Comparison of ENCODE assay signal across 1 cellular context in genomic region chr2:38581193-38582147, GRCh38.
TF ChIP-seq lines count a peak whose summit lies in the region.

No MANE protein-coding gene starts in this region.

TF ChIP-seq in HepG2, 621 proteins besides CTCF, POLR2A, EP300 and RAD21 (continued from another document):
- TF ChIP-seq ZIK1 (CRISPR knock-in tag; IDR thresholded peaks at IDR 0.05; ENCODE audit: borderline replicate concordance, low read depth) (no peak), KDM4B (CRISPR knock-in tag; IDR thresholded peaks at IDR 0.05) (no peak), REL (CRISPR knock-in tag; conservative IDR thresholded peaks at IDR 0.05) (no peak), REXO4 (CRISPR knock-in tag; IDR thresholded peaks at IDR 0.05; ENCODE audit: borderline replicate concordance) (no peak), ZNF652 (CRISPR knock-in tag; IDR thresholded peaks at IDR 0.05; ENCODE audit: borderline replicate concordance, low read depth) (0 out of 2 replicates have a peak, but pooled peaks have one; percentile 8), POLR2AphosphoS5 (IDR thresholded peaks at IDR 0.05; ENCODE audit: low read depth, low read length) (0 out of 2 replicates have a peak, but pooled peaks have one; percentile 16), SMC3 (IDR thresholded peaks at IDR 0.05; ENCODE audit: low read length) (peak; percentile 94), ZNF264 (CRISPR knock-in tag; IDR thresholded peaks at IDR 0.05) (no peak), ELF3 (CRISPR knock-in tag; IDR thresholded peaks at IDR 0.05) (peak; percentile 35; the same call in 1 of the 2 replicates), SAP130 (CRISPR knock-in tag; IDR thresholded peaks at IDR 0.05; ENCODE audit: low read depth) (peak; percentile 18; the same call in 1 of the 2 replicates), THAP11 (CRISPR knock-in tag; IDR thresholded peaks at IDR 0.05) (peak; percentile 36), PTBP1 (IDR thresholded peaks at IDR 0.05; ENCODE audit: low read depth, low read length, poor library complexity, severe bottlenecking) (no peak), RFXANK (CRISPR knock-in tag; IDR thresholded peaks at IDR 0.05) (no peak), FOXA3 (CRISPR knock-in tag; IDR thresholded peaks at IDR 0.05) (0 out of 2 replicates have a peak, but pooled peaks have one; percentile 43), FOXP4 (CRISPR knock-in tag; IDR thresholded peaks at IDR 0.05) (0 out of 2 replicates have a peak, but pooled peaks have one; percentile 7), THRA (CRISPR knock-in tag; IDR thresholded peaks at IDR 0.05; ENCODE audit: borderline replicate concordance) (0 out of 2 replicates have a peak, but pooled peaks have one; percentile 16), ZNF800 (CRISPR knock-in tag; IDR thresholded peaks at IDR 0.05) (peak; percentile 45; the same call in 1 of the 2 replicates), TEAD3 (CRISPR knock-in tag; optimal IDR thresholded peaks at IDR 0.05; ENCODE audit: borderline replicate concordance) (peak; percentile 82), RBM22 (optimal IDR thresholded peaks at IDR 0.05; ENCODE audit: low read length) (peak; percentile 96), ZNF776 (CRISPR knock-in tag; IDR thresholded peaks at IDR 0.05) (no peak), ISL2 (CRISPR knock-in tag; IDR thresholded peaks at IDR 0.05) (peak; percentile 11; the same call in 1 of the 2 replicates), STAG1 (CRISPR knock-in tag; IDR thresholded peaks at IDR 0.05) (peak; percentile 85), ZNF224 (CRISPR knock-in tag; IDR thresholded peaks at IDR 0.05) (no peak), HNRNPK (IDR thresholded peaks at IDR 0.05; ENCODE audit: low read depth, low read length, poor library complexity, severe bottlenecking) (no peak), IKZF5 (CRISPR knock-in tag; IDR thresholded peaks at IDR 0.05) (0 out of 2 replicates have a peak, but pooled peaks have one; percentile 26), PITX1 (CRISPR knock-in tag; IDR thresholded peaks at IDR 0.05) (no peak), SETDB1 (CRISPR knock-in tag; IDR thresholded peaks at IDR 0.05; ENCODE audit: borderline replicate concordance) (no peak), ASH2L (IDR thresholded peaks at IDR 0.05; ENCODE audit: insufficient read length, low read depth, low read length) (no peak), GMEB1 (CRISPR knock-in tag; IDR thresholded peaks at IDR 0.05; ENCODE audit: borderline replicate concordance) (0 out of 2 replicates have a peak, but pooled peaks have one; percentile 3), ZMYM4 (CRISPR knock-in tag; IDR thresholded peaks at IDR 0.05) (peak; percentile 52; the same call in 1 of the 2 replicates), RFX5 (IDR thresholded peaks at IDR 0.05; ENCODE audit: low read depth, low read length) (no peak), MEF2D (CRISPR knock-in tag; IDR thresholded peaks at IDR 0.05) (0 out of 2 replicates have a peak, but pooled peaks have one; percentile 18), ARID3A (IDR thresholded peaks at IDR 0.05; ENCODE audit: low read depth, low read length) (peak; percentile 71), GMEB2 (CRISPR knock-in tag; IDR thresholded peaks at IDR 0.05; ENCODE audit: low read depth) (no peak), RBFOX2 (IDR thresholded peaks at IDR 0.05; ENCODE audit: low read depth, low read length) (no peak), ZNF772 (CRISPR knock-in tag; IDR thresholded peaks at IDR 0.05) (no peak)
